19 cellular contexts compared by ENCODE assay signal in genomic region chr5:137491121-137491520, GRCh38. TPM values are rescaled to one million over a fixed set of nuclear protein-coding genes. Genes with fewer than 3 reads are reported as not detected.
DNase-seq lines count a peak whose midpoint lies in the region; ATAC-seq, FAIRE-seq and TF ChIP-seq lines count a peak whose summit lies in the region.
"Had no signal": no experiment of that assay in that cellular context is flagged by ENCODE, and none has a peak within 500 bp of the region (broad histone marks: within the 10 kb centered on the region; RNA-seq: fewer than 3 reads in every experiment).

No MANE protein-coding gene starts in this region.

- H3K27me3 ChIP-seq in GM23248 (replicated peaks; ENCODE audit: insufficient read depth) (no peaks in the 10 kb centered on the region), osteoblast (ENCODE audit: insufficient read depth, low read length) (no peaks in the 10 kb centered on the region), endodermal cell (ENCODE audit: control insufficient read depth, insufficient read depth, low read length, poor library complexity, severe bottlenecking) (peaks cover 14% of the 10 kb centered on the region)
- H3K27me3 ChIP-seq: brain microvascular endothelial cell, testis had no signal

- H3K4me1 ChIP-seq in GM23248 (ENCODE audit: insufficient read depth) = peaks cover 75% of the 10 kb centered on the region
- H3K4me1 ChIP-seq in osteoblast (ENCODE audit: insufficient read depth, low read length) = peaks cover 48% of the 10 kb centered on the region
- H3K4me1 ChIP-seq in endodermal cell (ENCODE audit: control insufficient read depth, insufficient read depth, low read length) = no peaks in the 10 kb centered on the region
- H3K4me1 ChIP-seq: testis had no signal

- in situ Hi-C loops in GM23248 (cut with MboI) = no loop called here

- H3K36me3 ChIP-seq in GM23248 (ENCODE audit: low read depth) (0 out of 2 replicates have a peak, but pooled peaks cover 6% of the 10 kb centered on the region), osteoblast (ENCODE audit: insufficient read depth, low read length) (peaks cover 10% of the 10 kb centered on the region), endodermal cell (ENCODE audit: control insufficient read depth, insufficient read depth, low read length) (no peaks in the 10 kb centered on the region)
- H3K36me3 ChIP-seq: brain microvascular endothelial cell had no signal

- H3K27ac ChIP-seq in GM23248 (no peak overlapping the region), osteoblast (ENCODE audit: low read depth, low read length) (peak overlapping the region; percentile 93), endodermal cell (ENCODE audit: low read depth, low read length) (no peak overlapping the region)
- H3K27ac ChIP-seq: brain microvascular endothelial cell, epithelial cell of prostate, PC-9, SK-N-MC, testis had no signal

- H3K9ac ChIP-seq in GM23248 = no peak overlapping the region
- H3K9ac ChIP-seq in endodermal cell (ENCODE audit: extremely low read depth, low read length, poor library complexity, severe bottlenecking) = no peak overlapping the region

- no peak for ATAC-seq in GM19395 (IDR thresholded peaks at IDR 0.05; ENCODE audit: unreplicated experiment)

- DNase-seq in GM23248 (peak; percentile 55), RCC 7860 (ENCODE audit: low spot score) (peak; percentile 86), dermis blood vessel endothelial cell (peak; percentile 18), osteoblast (ENCODE audit: insufficient read length, low spot score, missing footprints) (no peak), endodermal cell (no peak), NOMO-1 treated with dmso at 0.1 percent for 144 hours (lab: John Stamatoyannopoulos, UW; ENCODE audit: unreplicated experiment) (no peak), cerebellar cortex (ENCODE audit: low spot score) (no peak)
- DNase-seq: activated CD4-positive, CD25-positive, alpha-beta regulatory T cell treated with anti-CD3 and anti-CD28 coated beads, Interleukin-2, amount 50 U/mL, for 72 hours; brain microvascular endothelial cell; CD4-positive, alpha-beta memory T cell; DMS53; retina; testis had no signal

- WGBS in GM23248 (ENCODE audit: low coverage in 1 of 2, low lambda C conversion rate in 2 of 2, missing lambda C conversion rate in 2 of 2), 2 experiments = 26 to 28% methylated on average over 4 of the region's 4 CpGs
- WGBS in endodermal cell (ENCODE audit: insufficient coverage in 1 of 2, insufficient read length in 1 of 2), 2 experiments = 91 to 92% methylated on average over 4 of the region's 4 CpGs

- peaks cover 92% of the 10 kb centered on the region for H3K79me2 ChIP-seq in GM23248 (ENCODE audit: insufficient read depth)
- peaks cover 71% of the 10 kb centered on the region for H3K79me2 ChIP-seq in osteoblast (ENCODE audit: insufficient read depth, low read length)

- no peaks in the 10 kb centered on the region for H3K9me3 Mint-ChIP-seq in endodermal cell
- H3K9me3 Mint-ChIP-seq: CD4-positive, alpha-beta memory T cell had no signal

- no peak for TF ChIP-seq CTCF in osteoblast (IDR thresholded peaks at IDR 0.05; ENCODE audit: extremely low read depth, low read depth, low read length)
- TF ChIP-seq CTCF in endodermal cell (conservative IDR thresholded peaks at IDR 0.05) = no peak

- H3K27ac Mint-ChIP-seq in endodermal cell = no peak overlapping the region
- H3K27ac Mint-ChIP-seq: activated naive CD8-positive, alpha-beta T cell; CD4-positive, alpha-beta memory T cell had no signal

- H3F3A ChIP-seq in GM23248 (ENCODE audit: insufficient read depth) = peaks cover 62% of the 10 kb centered on the region

- no peaks in the 10 kb centered on the region for H3K9me2 ChIP-seq in GM23248 (ENCODE audit: insufficient read depth)

- H4K20me1 ChIP-seq in GM23248 (ENCODE audit: insufficient read depth) (peaks cover 3% of the 10 kb centered on the region; the same call in 1 of the 2 replicates), osteoblast (ENCODE audit: insufficient read depth, low read length) (peaks cover 6% of the 10 kb centered on the region)

- H2AFZ ChIP-seq in GM23248 (no peak overlapping the region), osteoblast (ENCODE audit: low read length) (no peak overlapping the region)
- H2AFZ ChIP-seq: PC-9 had no signal

- no peak overlapping the region for H3K4me3 Mint-ChIP-seq in endodermal cell
- H3K4me3 Mint-ChIP-seq: activated naive CD8-positive, alpha-beta T cell; CD4-positive, alpha-beta memory T cell had no signal

- H3K9me3 ChIP-seq in GM23248 (ENCODE audit: low read depth) (no peaks in the 10 kb centered on the region), osteoblast (ENCODE audit: low read depth, low read length) (no peaks in the 10 kb centered on the region), endodermal cell (ENCODE audit: control insufficient read depth, low read length) (no peaks in the 10 kb centered on the region)
- H3K9me3 ChIP-seq: testis had no signal

- no peaks in the 10 kb centered on the region for H3K4me1 Mint-ChIP-seq in endodermal cell
- H3K4me1 Mint-ChIP-seq: CD4-positive, alpha-beta memory T cell had no signal

- H3K27me3 Mint-ChIP-seq in endodermal cell (ENCODE audit: insufficient read depth) = peaks cover 4% of the 10 kb centered on the region

- peak; percentile 90 for FAIRE-seq in RCC 7860 (lab: Jason Lieb, UNC)

- H3K36me3 Mint-ChIP-seq in endodermal cell (ENCODE audit: low read depth) = no peaks in the 10 kb centered on the region
- H3K36me3 Mint-ChIP-seq: activated naive CD8-positive, alpha-beta T cell; CD4-positive, alpha-beta memory T cell had no signal

- H3K4me2 ChIP-seq in GM23248 (ENCODE audit: unreplicated experiment) (peak overlapping the region; percentile 10), osteoblast (ENCODE audit: insufficient read depth, low read length) (no peak overlapping the region)
- H3K4me2 ChIP-seq: PC-9 had no signal

- H3K4me3 ChIP-seq in GM23248 = no peak overlapping the region
- H3K4me3 ChIP-seq in osteoblast (ENCODE audit: insufficient read depth, low read length) = no peak overlapping the region
- no peak overlapping the region for H3K4me3 ChIP-seq in endodermal cell (ENCODE audit: low read length)
- H3K4me3 ChIP-seq: PC-9, SK-N-MC, testis had no signal

RNA-seq across cellular contexts. Expression of gene SPOCK1, which starts 8.0 kb away (rescaled TPM):
- total RNA-seq in GM23248 (2014; rRNA removed; shearing (Covaris generic)) = 238 and 268 TPM in 2 replicates
- 471 and 532 TPM in 2 replicates for polyA plus RNA-seq in GM23248 (2016; fragmentation: Nextera tagmentation; extraction: Ambion mirVana)
- total RNA-seq in dermis blood vessel endothelial cell (1.0 and 7.0 TPM in 2 replicates), osteoblast (221 and 231 TPM in 2 replicates), endodermal cell (10 to 100 TPM; 25.8 to 39.8 TPM)
- 15.1 TPM for polyA plus RNA-seq in endodermal cell (2013, experiment 1 of 2)
- 15.4 TPM for polyA plus RNA-seq in endodermal cell (2013, experiment 2 of 2)
- total RNA-seq: activated CD8-positive, alpha-beta memory T cell treated with anti-CD3 and anti-CD28 coated beads for 36 hours; CD4-positive, alpha-beta memory T cell had no signal
- polyA plus RNA-seq: CD4-positive, alpha-beta memory T cell had no signal

Comparison
In these comparisons a context has a peak if more than half of its experiments do, and no peak if none do; other contexts are left out.
1. DNase-seq: peak in GM23248 (single experiment), RCC 7860 (single experiment) and dermis blood vessel endothelial cell (single experiment); none in osteoblast (single experiment), endodermal cell (single experiment), NOMO-1 treated with dmso at 0.1 percent for 144 hours (single experiment) and cerebellar cortex (single experiment).